3 cellular contexts compared by ENCODE assay signal in genomic region chr14:37165794-37166193, GRCh38.
TF ChIP-seq lines count a peak whose summit lies in the region.

No MANE protein-coding gene starts in this region.

TF ChIP-seq in HepG2, 621 proteins besides CTCF, POLR2A, EP300 and RAD21:
- TF ChIP-seq ATF7 (IDR thresholded peaks at IDR 0.05) = peak; percentile 56
- no peak for TF ChIP-seq ATF7 (CRISPR knock-in tag; IDR thresholded peaks at IDR 0.05)
- TF ChIP-seq ZNF33B (CRISPR knock-in tag; IDR thresholded peaks at IDR 0.05) = no peak

TF ChIP-seq in K562, 482 proteins besides CTCF, POLR2A, EP300 and RAD21:
- TF ChIP-seq ZNF609 (CRISPR knock-in tag; IDR thresholded peaks at IDR 0.05; ENCODE audit: borderline replicate concordance) = no peak
- TF ChIP-seq ZNF24 (IDR thresholded peaks at IDR 0.05) = no peak
- no peak for TF ChIP-seq TFAP4 (CRISPR knock-in tag; IDR thresholded peaks at IDR 0.05; ENCODE audit: borderline replicate concordance)
- TF ChIP-seq, protein P1, sequence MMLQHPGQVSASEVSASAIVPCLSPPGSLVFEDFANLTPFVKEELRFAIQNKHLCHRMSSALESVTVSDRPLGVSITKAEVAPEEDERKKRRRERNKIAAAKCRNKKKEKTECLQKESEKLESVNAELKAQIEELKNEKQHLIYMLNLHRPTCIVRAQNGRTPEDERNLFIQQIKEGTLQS (IDR thresholded peaks at IDR 0.05) = 0 out of 2 replicates have a peak, but pooled peaks have one; percentile 26
- TF ChIP-seq, protein P1 (CRISPR knock-in tag; conservative IDR thresholded peaks at IDR 0.05) = no peak
- TF ChIP-seq ZNF274 (IDR thresholded peaks at IDR 0.05; ENCODE audit: borderline replicate concordance, low read depth, low read length) = no peak
- peak; percentile 53; the same call in 1 of the 2 replicates for TF ChIP-seq ATF7 (IDR thresholded peaks at IDR 0.05)
- no peak for TF ChIP-seq ZNF507 (tag; conservative IDR thresholded peaks at IDR 0.05)
- TF ChIP-seq POLR3G (IDR thresholded peaks at IDR 0.05; ENCODE audit: extremely low read depth, insufficient read length, insufficient replicate concordance) = no peak

TF ChIP-seq in H1, 55 proteins besides CTCF, POLR2A, EP300 and RAD21:
- TF ChIP-seq CBX5 (IDR thresholded peaks at IDR 0.05; ENCODE audit: low read depth, low read length) (no peak), SIRT6 (IDR thresholded peaks at IDR 0.05; ENCODE audit: low read length) (no peak), KDM4A (IDR thresholded peaks at IDR 0.05; ENCODE audit: low read depth, low read length, severe bottlenecking) (no peak), TAF1 (IDR thresholded peaks at IDR 0.05; ENCODE audit: low read depth, low read length) (no peak), SIN3A (conservative IDR thresholded peaks at IDR 0.05 in 1 of 2, IDR thresholded peaks at IDR 0.05 in 1 of 2; ENCODE audit: low read depth in 1 of 2, low read length in 2 of 2) (no peak), RXRA (IDR thresholded peaks at IDR 0.05; ENCODE audit: insufficient read depth, low read depth, low read length) (no peak), CHD2 (IDR thresholded peaks at IDR 0.05; ENCODE audit: low read length) (no peak), CREB1 (IDR thresholded peaks at IDR 0.05) (no peak), MAFK (IDR thresholded peaks at IDR 0.05; ENCODE audit: low read depth, low read length) (no peak), CEBPB (IDR thresholded peaks at IDR 0.05; ENCODE audit: low read depth, low read length) (no peak), PHF8 (conservative IDR thresholded peaks at IDR 0.05; ENCODE audit: low read depth, low read length) (no peak), BACH1 (IDR thresholded peaks at IDR 0.05; ENCODE audit: low read length) (no peak), NRF1 (IDR thresholded peaks at IDR 0.05; ENCODE audit: low read depth, low read length) (no peak), E2F6 (IDR thresholded peaks at IDR 0.05) (no peak), ATF2 (IDR thresholded peaks at IDR 0.05; ENCODE audit: low read length) (no peak), CTBP2 (IDR thresholded peaks at IDR 0.05; ENCODE audit: borderline replicate concordance, insufficient read depth, insufficient read length, low read length) (no peak), TBP (IDR thresholded peaks at IDR 0.05; ENCODE audit: low read depth, low read length) (no peak)
